In genomic region chr1:101199637-101199982, GRCh38 we compare ENCODE assay signal across 17 cellular contexts. TPM values are rescaled to one million over a fixed set of nuclear protein-coding genes. Genes with fewer than 3 reads are reported as not detected.
DNase-seq lines count a peak whose midpoint lies in the region; ATAC-seq and TF ChIP-seq lines count a peak whose summit lies in the region.
"Had no signal": no experiment of that assay in that cellular context is flagged by ENCODE, and none has a peak within 500 bp of the region (broad histone marks: within the 10 kb centered on the region; RNA-seq: fewer than 3 reads in every experiment).

No MANE protein-coding gene starts in this region.

- no peak overlapping the region for H3K9ac ChIP-seq in IMR-90 (ENCODE audit: low read depth, low read length)

- H3K4me1 ChIP-seq in IMR-90 (ENCODE audit: control insufficient read depth, insufficient read depth, low read length) = peaks cover 4% of the 10 kb centered on the region

- no peaks in the 10 kb centered on the region for H3K9me3 ChIP-seq in IMR-90 (ENCODE audit: control insufficient read depth, insufficient read depth, low read length)

- no peak overlapping the region for H3K56ac ChIP-seq in IMR-90 (ENCODE audit: extremely low read depth, insufficient read depth, low read length)

- no peak for DNase-seq in activated naive CD4-positive, alpha-beta T cell treated with anti-CD3 and anti-CD28 coated beads for 36 hours
- DNase-seq in activated naive CD4-positive, alpha-beta T cell treated with anti-CD3 and anti-CD28 coated beads, Interleukin-2, amount 10 ng/mL, durations not matched to agents 7 days and 5 days = no peak
- no peak for DNase-seq in IMR-90
- DNase-seq in activated T-helper 2 cell treated with anti-CD3 and anti-CD28 coated beads, Interferon-gamma antibody, Interleukin-2, Interleukin-4, amounts not matched to agents 10 μg/mL and 5 μg/mL and 100 μg/mL, durations not matched to agents 14 hours and 24 hours and 36 hours (ENCODE audit: low spot score) = no peak
- no peak for DNase-seq in ecto neural progenitor cell (ENCODE audit: low spot score)
- DNase-seq: C1 segment of cervical spinal cord; DMS 273 treated with DMSO at 0.1 percent for 48 hours; Karpas-422; MM.1S; NCI-H1105; NCI-H187; NCI-H69; NK-92 treated with Interleukin-12 subunit alpha and Interleukin-12 subunit beta, amount 100 ng/mL, for 24 hours; PC-3 had no signal

- no peaks in the 10 kb centered on the region for H3K27me3 ChIP-seq in IMR-90 (ENCODE audit: control insufficient read depth, insufficient read depth, low read length)

- peak overlapping the region; percentile 43 for H3K27ac Mint-ChIP-seq in activated naive CD4-positive, alpha-beta T cell treated with anti-CD3 and anti-CD28 coated beads for 36 hours
- H3K27ac Mint-ChIP-seq in activated naive CD4-positive, alpha-beta T cell treated with anti-CD3 and anti-CD28 coated beads, Interleukin-2, amount 10 ng/mL, durations not matched to agents 7 days and 5 days = no peak overlapping the region
- peak overlapping the region; percentile 75 for H3K27ac Mint-ChIP-seq in activated T-helper 2 cell treated with anti-CD3 and anti-CD28 coated beads, Interferon-gamma antibody, Interleukin-2, Interleukin-4, amounts not matched to agents 10 μg/mL and 5 μg/mL and 100 μg/mL, durations not matched to agents 14 hours and 24 hours and 36 hours
- peak overlapping the region; percentile 73 for H3K27ac Mint-ChIP-seq in stimulated activated memory B cell treated with anti-CD40 and anti-IgM and Interleukin-4, amounts not matched to agents 10 μg/mL and 1 μg/mL and 100 μg/mL, for 72 hours

- peaks cover 3% of the 10 kb centered on the region; the same call in 1 of the 2 replicates for H3K9me1 ChIP-seq in IMR-90 (ENCODE audit: insufficient read depth, low read length)

- intact Hi-C loops in activated naive CD4-positive, alpha-beta T cell treated with anti-CD3 and anti-CD28 coated beads for 36 hours (cut with micrococcal nuclease) = loop anchor here (1.0 kb wide), 6 partner anchors 20 to 244 kb away; no protein-coding TSS in a partner anchor
- intact Hi-C loops in IMR-90 (cut with micrococcal nuclease) = no loop called here
- intact Hi-C loops in activated T-helper 2 cell treated with anti-CD3 and anti-CD28 coated beads, Interferon-gamma antibody, Interleukin-2, Interleukin-4, amounts not matched to agents 10 μg/mL and 5 μg/mL and 100 μg/mL, durations not matched to agents 14 hours and 24 hours and 36 hours (cut with micrococcal nuclease) = loop anchor here (1.0 kb wide), 4 partner anchors 20 to 92 kb away; no protein-coding TSS in a partner anchor

- no peak overlapping the region for H3K4me2 ChIP-seq in IMR-90 (ENCODE audit: low read depth, low read length)

- no peak overlapping the region for H3K23ac ChIP-seq in IMR-90 (ENCODE audit: low read depth, low read length)

- no peaks in the 10 kb centered on the region for H3K36me3 Mint-ChIP-seq in activated naive CD4-positive, alpha-beta T cell treated with anti-CD3 and anti-CD28 coated beads for 36 hours (ENCODE audit: low read depth)
- peaks cover 10% of the 10 kb centered on the region for H3K36me3 Mint-ChIP-seq in activated naive CD4-positive, alpha-beta T cell treated with anti-CD3 and anti-CD28 coated beads, Interleukin-2, amount 10 ng/mL, durations not matched to agents 7 days and 5 days
- H3K36me3 Mint-ChIP-seq in activated T-helper 2 cell treated with anti-CD3 and anti-CD28 coated beads, Interferon-gamma antibody, Interleukin-2, Interleukin-4, amounts not matched to agents 10 μg/mL and 5 μg/mL and 100 μg/mL, durations not matched to agents 14 hours and 24 hours and 36 hours (ENCODE audit: low read depth) = peaks cover 27% of the 10 kb centered on the region
- H3K36me3 Mint-ChIP-seq in stimulated activated memory B cell treated with anti-CD40 and anti-IgM and Interleukin-4, amounts not matched to agents 10 μg/mL and 1 μg/mL and 100 μg/mL, for 72 hours = no peaks in the 10 kb centered on the region

- peak overlapping the region in 1 of 2 experiments; percentile 95; a peak in 1 of 4 replicates for H4K8ac ChIP-seq in IMR-90 (ENCODE audit: low read depth in 2 of 2, low read length in 2 of 2)

- H3K14ac ChIP-seq in IMR-90 (replicated peaks; ENCODE audit: low read depth, low read length) = no peak overlapping the region

- H4K91ac ChIP-seq in IMR-90 (ENCODE audit: insufficient read depth, low read depth, low read length) = no peak overlapping the region; the same call in 1 of the 2 replicates

- peak overlapping the region; percentile 92 for H2BK5ac ChIP-seq in IMR-90 (ENCODE audit: low read depth, low read length, poor library complexity, severe bottlenecking)

- in situ Hi-C loops in IMR-90 (cut with MboI; ENCODE audit: low sequenced_read_pairs) = no loop called here

- peak overlapping the region; percentile 64; the same call in 1 of the 2 replicates for H3K4ac ChIP-seq in IMR-90 (ENCODE audit: low read depth, low read length)

- peak overlapping the region; percentile 69; the same call in 2 of the 3 replicates for H2BK15ac ChIP-seq in IMR-90 (ENCODE audit: low read depth, low read length)

- H3K27me3 Mint-ChIP-seq in activated naive CD4-positive, alpha-beta T cell treated with anti-CD3 and anti-CD28 coated beads for 36 hours (ENCODE audit: low read depth) = no peaks in the 10 kb centered on the region
- H3K27me3 Mint-ChIP-seq in activated naive CD4-positive, alpha-beta T cell treated with anti-CD3 and anti-CD28 coated beads, Interleukin-2, amount 10 ng/mL, durations not matched to agents 7 days and 5 days = no peaks in the 10 kb centered on the region
- no peaks in the 10 kb centered on the region for H3K27me3 Mint-ChIP-seq in activated T-helper 2 cell treated with anti-CD3 and anti-CD28 coated beads, Interferon-gamma antibody, Interleukin-2, Interleukin-4, amounts not matched to agents 10 μg/mL and 5 μg/mL and 100 μg/mL, durations not matched to agents 14 hours and 24 hours and 36 hours (ENCODE audit: low read depth)
- H3K27me3 Mint-ChIP-seq in stimulated activated memory B cell treated with anti-CD40 and anti-IgM and Interleukin-4, amounts not matched to agents 10 μg/mL and 1 μg/mL and 100 μg/mL, for 72 hours = no peaks in the 10 kb centered on the region

- no TSS peak for BruUV-seq in IMR-90 (replicated peaks; lab: Mats Ljungman, UMichigan)

- CTCF ChIA-PET in activated naive CD4-positive, alpha-beta T cell treated with anti-CD3 and anti-CD28 coated beads for 36 hours (lab: Charles Lee) = interaction anchor here (1.5 to 2.2 kb wide), 5 partner anchors 13 to 89 kb away, joined by 3 to 7 read pairs (median 7); no protein-coding TSS in a partner anchor
- CTCF ChIA-PET in activated naive CD4-positive, alpha-beta T cell treated with anti-CD3 and anti-CD28 coated beads, Interleukin-2, amount 10 ng/mL, durations not matched to agents 7 days and 5 days (lab: Charles Lee) = interaction anchor here (2.2 to 2.4 kb wide), 3 partner anchors 21 to 39 kb away, joined by 6 to 11 read pairs (median 9); no protein-coding TSS in a partner anchor
- CTCF ChIA-PET in IMR-90 (lab: Yijun Ruan, JAX) = no interaction called here

- peak overlapping the region; percentile 81 for H2BK20ac ChIP-seq in IMR-90 (ENCODE audit: low read depth, low read length)

- H3K9me3 Mint-ChIP-seq in activated naive CD4-positive, alpha-beta T cell treated with anti-CD3 and anti-CD28 coated beads for 36 hours = no peaks in the 10 kb centered on the region
- peaks cover 7% of the 10 kb centered on the region for H3K9me3 Mint-ChIP-seq in activated naive CD4-positive, alpha-beta T cell treated with anti-CD3 and anti-CD28 coated beads, Interleukin-2, amount 10 ng/mL, durations not matched to agents 7 days and 5 days
- H3K9me3 Mint-ChIP-seq in activated T-helper 2 cell treated with anti-CD3 and anti-CD28 coated beads, Interferon-gamma antibody, Interleukin-2, Interleukin-4, amounts not matched to agents 10 μg/mL and 5 μg/mL and 100 μg/mL, durations not matched to agents 14 hours and 24 hours and 36 hours = peaks cover 5% of the 10 kb centered on the region
- H3K9me3 Mint-ChIP-seq in stimulated activated memory B cell treated with anti-CD40 and anti-IgM and Interleukin-4, amounts not matched to agents 10 μg/mL and 1 μg/mL and 100 μg/mL, for 72 hours = no peaks in the 10 kb centered on the region

- H2AK5ac ChIP-seq in IMR-90 (ENCODE audit: low read depth, low read length) = no peak overlapping the region

- TF ChIP-seq POLR2A in IMR-90 (IDR thresholded peaks at IDR 0.05; ENCODE audit: low read depth, low read length) = no peak

- peaks cover 28% of the 10 kb centered on the region for H3K4me1 Mint-ChIP-seq in activated naive CD4-positive, alpha-beta T cell treated with anti-CD3 and anti-CD28 coated beads for 36 hours (ENCODE audit: low read depth)
- H3K4me1 Mint-ChIP-seq in activated naive CD4-positive, alpha-beta T cell treated with anti-CD3 and anti-CD28 coated beads, Interleukin-2, amount 10 ng/mL, durations not matched to agents 7 days and 5 days = peaks cover 19% of the 10 kb centered on the region
- H3K4me1 Mint-ChIP-seq in activated T-helper 2 cell treated with anti-CD3 and anti-CD28 coated beads, Interferon-gamma antibody, Interleukin-2, Interleukin-4, amounts not matched to agents 10 μg/mL and 5 μg/mL and 100 μg/mL, durations not matched to agents 14 hours and 24 hours and 36 hours (ENCODE audit: low read depth) = peaks cover 43% of the 10 kb centered on the region
- H3K4me1 Mint-ChIP-seq in stimulated activated memory B cell treated with anti-CD40 and anti-IgM and Interleukin-4, amounts not matched to agents 10 μg/mL and 1 μg/mL and 100 μg/mL, for 72 hours = peaks cover 32% of the 10 kb centered on the region

- no CpG with 5 or more reads among the region's 1 CpG for WGBS in IMR-90 (ENCODE audit: extremely low coverage in 2 of 2, insufficient read length in 1 of 2), 2 experiments

- no peak for ATAC-seq in IMR-90 (ENCODE audit: low read depth)
- ATAC-seq in stimulated activated memory B cell treated with anti-CD40 and anti-IgM and Interleukin-4, amounts not matched to agents 10 μg/mL and 1 μg/mL and 100 μg/mL, for 72 hours = no peak
- ATAC-seq in HG02759 (IDR thresholded peaks at IDR 0.05; ENCODE audit: unreplicated experiment) = no peak
- ATAC-seq: HepG2, PC-3 had no signal

- H4K5ac ChIP-seq in IMR-90 (ENCODE audit: low read depth, low read length) = no peak overlapping the region

- H3K4me3 Mint-ChIP-seq in activated naive CD4-positive, alpha-beta T cell treated with anti-CD3 and anti-CD28 coated beads for 36 hours = no peak overlapping the region
- H3K4me3 Mint-ChIP-seq in activated naive CD4-positive, alpha-beta T cell treated with anti-CD3 and anti-CD28 coated beads, Interleukin-2, amount 10 ng/mL, durations not matched to agents 7 days and 5 days = no peak overlapping the region
- no peak overlapping the region for H3K4me3 Mint-ChIP-seq in activated T-helper 2 cell treated with anti-CD3 and anti-CD28 coated beads, Interferon-gamma antibody, Interleukin-2, Interleukin-4, amounts not matched to agents 10 μg/mL and 5 μg/mL and 100 μg/mL, durations not matched to agents 14 hours and 24 hours and 36 hours (ENCODE audit: low read depth)
- no peak overlapping the region for H3K4me3 Mint-ChIP-seq in stimulated activated memory B cell treated with anti-CD40 and anti-IgM and Interleukin-4, amounts not matched to agents 10 μg/mL and 1 μg/mL and 100 μg/mL, for 72 hours

- no peak overlapping the region for H3K27ac ChIP-seq in IMR-90 (ENCODE audit: insufficient read depth, low read length)

- H2AFZ ChIP-seq in IMR-90 (replicated peaks; ENCODE audit: low read length, poor library complexity) = no peak overlapping the region

- no peaks in the 10 kb centered on the region for H3K36me3 ChIP-seq in IMR-90 (ENCODE audit: control insufficient read depth, insufficient read depth, low read length)

- POLR2A ChIA-PET in IMR-90 (lab: Charles Lee; ENCODE audit: unreplicated experiment) = no interaction called here

- H4K20me1 ChIP-seq in IMR-90 (ENCODE audit: insufficient read depth, low read length) = no peaks in the 10 kb centered on the region

- dilution Hi-C loops in IMR-90 (cut with HindIII; ENCODE audit: low sequenced_read_pairs, unreplicated experiment) = no loop called here

- no peak overlapping the region for H2AK9ac ChIP-seq in IMR-90 (replicated peaks; ENCODE audit: low read depth, low read length, poor library complexity)

- H3K4me3 ChIP-seq in IMR-90 (ENCODE audit: insufficient read depth, low read depth, low read length) = no peak overlapping the region

- peak overlapping the region; percentile 92 for H2BK120ac ChIP-seq in IMR-90 (ENCODE audit: low read depth, low read length)

- TF ChIP-seq CTCF in IMR-90 (conservative IDR thresholded peaks at IDR 0.05; ENCODE audit: low read depth, low read length) = no peak

- no peak overlapping the region for H3K18ac ChIP-seq in IMR-90 (ENCODE audit: low read depth, low read length)

- no peak for TF ChIP-seq RAD21 in IMR-90 (IDR thresholded peaks at IDR 0.05; ENCODE audit: low read length)

- H3K79me1 ChIP-seq in IMR-90 (ENCODE audit: low read depth in 1 of 2, low read length in 2 of 2) = no peaks in the 10 kb centered on the region

RNA-seq across cellular contexts. Expression of gene S1PR1, which starts 37.2 kb away (rescaled TPM):
- total RNA-seq in activated naive CD4-positive, alpha-beta T cell treated with anti-CD3 and anti-CD28 coated beads for 36 hours = 100 to 1,000 TPM; 129 to 131 TPM
- total RNA-seq in IMR-90 (2012; rRNA removed) = 12.5 and 12.9 TPM in 2 replicates
- 14.1 and 15.6 TPM in 2 replicates for polyA plus RNA-seq in IMR-90 (2012; rRNA removed)
- 6.3 and 10.1 TPM in 2 replicates for polyA plus RNA-seq in IMR-90 (2012; cell fraction: cytosol; rRNA removed)
- 6.1 TPM in 2 replicates for polyA plus RNA-seq in IMR-90 (2012; cell fraction: nucleus; rRNA removed; ENCODE audit: low replicate concordance)
- 71.0 and 73.0 TPM in 2 replicates for total RNA-seq in activated T-helper 2 cell treated with anti-CD3 and anti-CD28 coated beads, Interferon-gamma antibody, Interleukin-2, Interleukin-4, amounts not matched to agents 10 μg/mL and 5 μg/mL and 100 μg/mL, durations not matched to agents 14 hours and 24 hours and 36 hours
- total RNA-seq: HepG2 had no signal
- polyA plus RNA-seq: HepG2 had no signal
